Comparison of ENCODE assay signal across 19 cellular contexts in genomic region chr2:69578201-69578555, GRCh38.
A peak's percentile ranks its signal among the peaks of the same experiment; 100 is the strongest.
DNase-seq lines count a peak whose midpoint lies in the region; ATAC-seq, FAIRE-seq and TF ChIP-seq lines count a peak whose summit lies in the region.
"Had no signal": no experiment of that assay in that cellular context is flagged by ENCODE, and none has a peak within 500 bp of the region (broad histone marks: within the 10 kb centered on the region; RNA-seq: fewer than 3 reads in every experiment).

No MANE protein-coding gene starts in this region.

- ATAC-seq in CD4-positive, CD25-positive, alpha-beta regulatory T cell (ENCODE audit: low read depth in 2 of 2): no peak
- ATAC-seq in activated T-helper 17 cell treated with anti-CD3 and anti-CD28 coated beads, Interleukin-2, amount 50 U/mL, for 72 hours (replicated peaks): no peak
- ATAC-seq in naive thymus-derived CD8-positive, alpha-beta T cell: no peak
- no peak for ATAC-seq in GM21390 (IDR thresholded peaks at IDR 0.05; ENCODE audit: unreplicated experiment)
- ATAC-seq: PC-3; stimulated activated naive CD8-positive, alpha-beta T cell treated with anti-CD3 and anti-CD28 coated beads, Interleukin-15, Interleukin-2, amounts not matched to agents 100 U/mL and 50 U/mL, for 24 hours had no signal

- no peak overlapping the region for H3K4me3 ChIP-seq in CD4-positive, CD25-positive, alpha-beta regulatory T cell (ENCODE audit: low read depth, low read length)
- no peak overlapping the region for H3K4me3 ChIP-seq in stomach

- no peak for TF ChIP-seq EP300 in stomach (IDR thresholded peaks at IDR 0.05)

- H3K27ac ChIP-seq in CD4-positive, CD25-positive, alpha-beta regulatory T cell (ENCODE audit: insufficient read depth, low read length, poor library complexity, severe bottlenecking): peak overlapping the region; percentile 14
- H3K27ac ChIP-seq in stomach: no peak overlapping the region

- H3K36me3 Mint-ChIP-seq in CD4-positive, CD25-positive, alpha-beta regulatory T cell: peaks cover 24% of the 10 kb centered on the region
- peaks cover 31% of the 10 kb centered on the region for H3K36me3 Mint-ChIP-seq in activated T-helper 17 cell treated with anti-CD3 and anti-CD28 coated beads, Interleukin-2, amount 50 U/mL, for 72 hours (ENCODE audit: low read depth)
- peaks cover 0 to 31% (median 3%) of the 10 kb centered on the region in 3 donors for H3K36me3 Mint-ChIP-seq in naive thymus-derived CD8-positive, alpha-beta T cell

- POLR2A ChIA-PET in naive thymus-derived CD8-positive, alpha-beta T cell (lab: Charles Lee): interaction anchor here (0.6 to 1.3 kb wide), 3 partner anchors 12 to 137 kb away, joined by 3 read pairs; no protein-coding TSS in a partner anchor

- peaks cover 59% of the 10 kb centered on the region for H3K4me1 ChIP-seq in CD4-positive, CD25-positive, alpha-beta regulatory T cell (ENCODE audit: control insufficient read depth, insufficient read depth, low read length, poor library complexity, severe bottlenecking)
- H3K4me1 ChIP-seq in stomach: peaks cover 20 to 82% (median 46%) of the 10 kb centered on the region in 4 donors

- TF ChIP-seq POLR2A in stomach (IDR thresholded peaks at IDR 0.05): no peak

- no peak for DNase-seq in CD4-positive, CD25-positive, alpha-beta regulatory T cell
- peak; percentile 39 for DNase-seq in ELR (ENCODE audit: low read depth)
- DNase-seq in naive thymus-derived CD8-positive, alpha-beta T cell: no peak
- no peak for DNase-seq in RCC 7860 (ENCODE audit: low spot score)
- no peak for DNase-seq in stomach
- no peak for DNase-seq in NCI-H2196 (lab: John Stamatoyannopoulos, UW; ENCODE audit: unreplicated experiment)
- DNase-seq: activated gamma-delta T cell treated with Interleukin-2 at 50 U/mL for 16 hours; AML-193; DND-41; mammary epithelial cell; NCI-H1092 treated with DMSO at 0.1 percent for 48 hours; NCI-H510A treated with DMSO at 0.1 percent for 48 hours; occipital lobe; PC-3; stimulated activated naive CD8-positive, alpha-beta T cell treated with anti-CD3 and anti-CD28 coated beads, Interleukin-15, Interleukin-2, amounts not matched to agents 100 U/mL and 50 U/mL, for 24 hours had no signal

- intact Hi-C loops in stomach (cut with DNase I; ENCODE audit: low total_unique reads): no loop called here

- FAIRE-seq in RCC 7860 (lab: Jason Lieb, UNC): no peak
- FAIRE-seq: H1 had no signal

- H3K27me3 ChIP-seq in CD4-positive, CD25-positive, alpha-beta regulatory T cell (ENCODE audit: control insufficient read depth, insufficient read depth, low read length): no peaks in the 10 kb centered on the region
- no peaks in the 10 kb centered on the region for H3K27me3 ChIP-seq in stomach

- H3K4me1 Mint-ChIP-seq in CD4-positive, CD25-positive, alpha-beta regulatory T cell: peaks cover 50 to 89% (median 73%) of the 10 kb centered on the region in 4 donors
- H3K4me1 Mint-ChIP-seq in activated T-helper 17 cell treated with anti-CD3 and anti-CD28 coated beads, Interleukin-2, amount 50 U/mL, for 72 hours: peaks cover 63% of the 10 kb centered on the region
- H3K4me1 Mint-ChIP-seq in naive thymus-derived CD8-positive, alpha-beta T cell: peaks cover 52 to 88% (median 86%) of the 10 kb centered on the region in 4 donors

- no peaks in the 10 kb centered on the region for H3K9me3 Mint-ChIP-seq in CD4-positive, CD25-positive, alpha-beta regulatory T cell
- H3K9me3 Mint-ChIP-seq in activated T-helper 17 cell treated with anti-CD3 and anti-CD28 coated beads, Interleukin-2, amount 50 U/mL, for 72 hours: no peaks in the 10 kb centered on the region
- H3K9me3 Mint-ChIP-seq in naive thymus-derived CD8-positive, alpha-beta T cell: no peaks in the 10 kb centered on the region
- H3K9me3 Mint-ChIP-seq: IgD-negative memory B cell had no signal

- no peak for TF ChIP-seq CTCF in stomach (IDR thresholded peaks at IDR 0.05)

- 90 to 97% (median 96%) methylated on average over 2 of the region's 2 CpGs for WGBS in stomach, 5 donors

- H3K27me3 Mint-ChIP-seq in CD4-positive, CD25-positive, alpha-beta regulatory T cell: no peaks in the 10 kb centered on the region
- H3K27me3 Mint-ChIP-seq in activated T-helper 17 cell treated with anti-CD3 and anti-CD28 coated beads, Interleukin-2, amount 50 U/mL, for 72 hours: no peaks in the 10 kb centered on the region
- H3K27me3 Mint-ChIP-seq in naive thymus-derived CD8-positive, alpha-beta T cell: no peaks in the 10 kb centered on the region

- H3K36me3 ChIP-seq in CD4-positive, CD25-positive, alpha-beta regulatory T cell (ENCODE audit: control insufficient read depth, insufficient read depth, low read length): peaks cover 14% of the 10 kb centered on the region
- no peaks in the 10 kb centered on the region for H3K36me3 ChIP-seq in stomach

- H3K4me3 Mint-ChIP-seq in CD4-positive, CD25-positive, alpha-beta regulatory T cell: peak overlapping the region in 3 of 4 donors; percentile 34 to 62 (median 41)
- peak overlapping the region; percentile 48 for H3K4me3 Mint-ChIP-seq in activated T-helper 17 cell treated with anti-CD3 and anti-CD28 coated beads, Interleukin-2, amount 50 U/mL, for 72 hours
- H3K4me3 Mint-ChIP-seq in naive thymus-derived CD8-positive, alpha-beta T cell: peak overlapping the region in 8 of 10 donors; percentile 19 to 67 (median 41)
- H3K4me3 Mint-ChIP-seq: IgD-negative memory B cell had no signal

- H3K27ac Mint-ChIP-seq in CD4-positive, CD25-positive, alpha-beta regulatory T cell: peak overlapping the region; percentile 70 to 92 (median 85)
- peak overlapping the region; percentile 86 for H3K27ac Mint-ChIP-seq in activated T-helper 17 cell treated with anti-CD3 and anti-CD28 coated beads, Interleukin-2, amount 50 U/mL, for 72 hours
- H3K27ac Mint-ChIP-seq in naive thymus-derived CD8-positive, alpha-beta T cell: peak overlapping the region; percentile 67 to 91 (median 84)

- H3K9me3 ChIP-seq in CD4-positive, CD25-positive, alpha-beta regulatory T cell (ENCODE audit: control insufficient read depth in 2 of 2, low read length in 2 of 2): no peaks in the 10 kb centered on the region
- H3K9me3 ChIP-seq in stomach: no peaks in the 10 kb centered on the region
